ENCODE assay signal across 7 cellular contexts in the genomic region with DNA sequence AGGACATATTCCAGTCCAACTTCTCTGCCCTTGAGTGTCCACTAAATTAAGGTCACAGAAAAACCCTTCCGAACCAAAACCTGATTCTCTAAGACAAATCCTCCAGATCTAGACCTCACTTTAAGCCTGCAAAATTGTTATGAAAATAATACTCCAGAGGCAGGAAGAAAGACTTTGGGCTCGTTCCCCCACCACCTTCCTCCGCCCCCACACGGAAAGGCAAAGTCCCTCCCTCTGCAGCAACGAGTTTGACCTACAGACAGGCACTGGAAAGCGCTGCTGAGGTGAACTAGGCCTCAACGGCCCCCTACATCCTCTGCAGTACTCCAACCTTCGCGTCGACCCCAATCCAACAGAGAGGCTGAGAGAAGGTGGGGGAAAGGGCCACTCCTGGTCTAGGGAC. TPM values are rescaled to one million over a fixed set of nuclear protein-coding genes. Genes with fewer than 3 reads are reported as not detected.
A peak's percentile ranks its signal among the peaks of the same experiment; 100 is the strongest.
DNase-seq lines count a peak whose midpoint lies in the region; ATAC-seq, FAIRE-seq and TF ChIP-seq lines count a peak whose summit lies in the region.

No MANE protein-coding gene starts in this region.

- FAIRE-seq in GM18507 (lab: Jason Lieb, UNC), result peak; percentile 67

- peaks cover 30% of the 10 kb centered on the region for H3K36me3 Mint-ChIP-seq in endodermal cell (ENCODE audit: low read depth)
- peaks cover 61% of the 10 kb centered on the region for H3K36me3 Mint-ChIP-seq in stimulated activated effector memory CD8-positive, alpha-beta T cell treated with anti-CD3 and anti-CD28 coated beads, Interleukin-12 subunit alpha, Interleukin-12 subunit beta, amount 100 ng/mL, for 72 hours

- H3K27ac ChIP-seq in endodermal cell (ENCODE audit: low read depth, low read length), result no peak overlapping the region

- no peaks in the 10 kb centered on the region for H3K27me3 Mint-ChIP-seq in endodermal cell (ENCODE audit: insufficient read depth)

- peaks cover 9% of the 10 kb centered on the region for H3K4me1 Mint-ChIP-seq in endodermal cell
- H3K4me1 Mint-ChIP-seq in stimulated activated effector memory CD8-positive, alpha-beta T cell treated with anti-CD3 and anti-CD28 coated beads, Interleukin-12 subunit alpha, Interleukin-12 subunit beta, amount 100 ng/mL, for 72 hours, result peaks cover 31% of the 10 kb centered on the region

- ATAC-seq in HG02571 (IDR thresholded peaks at IDR 0.05; ENCODE audit: unreplicated experiment) (peak; percentile 49), mucosa of descending colon (peak; percentile 81)
- peak; percentile 76 for ATAC-seq in stimulated activated effector memory CD8-positive, alpha-beta T cell treated with anti-CD3 and anti-CD28 coated beads, Interleukin-12 subunit alpha, Interleukin-12 subunit beta, amount 100 ng/mL, for 72 hours

- H3K9me3 ChIP-seq in endodermal cell (ENCODE audit: control insufficient read depth, low read length) (no peaks in the 10 kb centered on the region), mucosa of descending colon (no peaks in the 10 kb centered on the region)

- DNase-seq in GM18507 (ENCODE audit: extremely low spot score, insufficient read length, low read depth) (no peak), NCI-H1092 (lab: John Stamatoyannopoulos, UW) (peak; percentile 8), endodermal cell (peak; percentile 77), mucosa of descending colon (peak; percentile 54 to 76 (median 66))
- DNase-seq in activated CD4-positive, alpha-beta T cell treated with anti-CD3 and anti-CD28 coated beads, Interleukin-2, amount 50 U/mL, for 4 hours, result peak; percentile 48 to 56
- DNase-seq in stimulated activated effector memory CD8-positive, alpha-beta T cell treated with anti-CD3 and anti-CD28 coated beads, Interleukin-12 subunit alpha, Interleukin-12 subunit beta, amount 100 ng/mL, for 72 hours (ENCODE audit: low spot score in 2 of 2), result peak in 1 of 2 donors; percentile 24

- peak overlapping the region; percentile 98 for H3K4me3 ChIP-seq in endodermal cell (ENCODE audit: low read length)
- peak overlapping the region; percentile 88 for H3K4me3 ChIP-seq in mucosa of descending colon

- no peak for TF ChIP-seq CTCF in endodermal cell (conservative IDR thresholded peaks at IDR 0.05)
- TF ChIP-seq CTCF in mucosa of descending colon (IDR thresholded peaks at IDR 0.05), result no peak

- peak overlapping the region; percentile 97 for H3K4me3 Mint-ChIP-seq in endodermal cell
- H3K4me3 Mint-ChIP-seq in stimulated activated effector memory CD8-positive, alpha-beta T cell treated with anti-CD3 and anti-CD28 coated beads, Interleukin-12 subunit alpha, Interleukin-12 subunit beta, amount 100 ng/mL, for 72 hours, result peak overlapping the region; percentile 94

- no peaks in the 10 kb centered on the region for H3K9me3 Mint-ChIP-seq in endodermal cell
- H3K9me3 Mint-ChIP-seq in stimulated activated effector memory CD8-positive, alpha-beta T cell treated with anti-CD3 and anti-CD28 coated beads, Interleukin-12 subunit alpha, Interleukin-12 subunit beta, amount 100 ng/mL, for 72 hours, result peaks cover 6% of the 10 kb centered on the region

- H3K4me1 ChIP-seq in endodermal cell (ENCODE audit: control insufficient read depth, insufficient read depth, low read length) (no peaks in the 10 kb centered on the region), mucosa of descending colon (ENCODE audit: low read depth) (peaks cover 11% of the 10 kb centered on the region)

- WGBS in endodermal cell (ENCODE audit: insufficient coverage in 1 of 2, insufficient read length in 1 of 2), 2 experiments, result 7 to 60% methylated on average over 1 to 10 of the region's 10 CpGs

- peaks cover 40% of the 10 kb centered on the region for H3K36me3 ChIP-seq in endodermal cell (ENCODE audit: control insufficient read depth, insufficient read depth, low read length)
- H3K36me3 ChIP-seq in mucosa of descending colon (ENCODE audit: low read depth), result no peaks in the 10 kb centered on the region

- H3K9ac ChIP-seq in endodermal cell (ENCODE audit: extremely low read depth, low read length, poor library complexity, severe bottlenecking), result peak overlapping the region; percentile 87

- intact Hi-C loops in mucosa of descending colon (cut with DNase I, micrococcal nuclease), result no loop called here

- H3K27me3 ChIP-seq in endodermal cell (ENCODE audit: control insufficient read depth, insufficient read depth, low read length, poor library complexity, severe bottlenecking), result no peaks in the 10 kb centered on the region

- peak overlapping the region; percentile 78 for H3K27ac Mint-ChIP-seq in endodermal cell
- peak overlapping the region; percentile 96 for H3K27ac Mint-ChIP-seq in stimulated activated effector memory CD8-positive, alpha-beta T cell treated with anti-CD3 and anti-CD28 coated beads, Interleukin-12 subunit alpha, Interleukin-12 subunit beta, amount 100 ng/mL, for 72 hours

RNA-seq across cellular contexts. Expression of gene ATP5MC3, which starts 0.8 kb away (rescaled TPM):
- 100 to 1,000 TPM; 261 to 296 TPM for total RNA-seq in endodermal cell
- 303 TPM for polyA plus RNA-seq in endodermal cell (2013, experiment 1 of 2)
- polyA plus RNA-seq in endodermal cell (2013, experiment 2 of 2), result 288 TPM
- 100 to 1,000 TPM; 324 to 627 (median 480) TPM for total RNA-seq in mucosa of descending colon

RNA-seq across cellular contexts. Expression of gene ATF2, which starts 12.7 kb away (rescaled TPM):
- total RNA-seq in endodermal cell, result 10 to 100 TPM; 53.0 to 56.0 TPM
- polyA plus RNA-seq in endodermal cell (2013, experiment 1 of 2), result 52.6 TPM
- polyA plus RNA-seq in endodermal cell (2013, experiment 2 of 2), result 48.9 TPM
- total RNA-seq in mucosa of descending colon, result 10 to 100 TPM; 43.3 to 50.3 (median 44.7) TPM
